Comparison of ENCODE assay signal across 21 cellular contexts in the genomic region with DNA sequence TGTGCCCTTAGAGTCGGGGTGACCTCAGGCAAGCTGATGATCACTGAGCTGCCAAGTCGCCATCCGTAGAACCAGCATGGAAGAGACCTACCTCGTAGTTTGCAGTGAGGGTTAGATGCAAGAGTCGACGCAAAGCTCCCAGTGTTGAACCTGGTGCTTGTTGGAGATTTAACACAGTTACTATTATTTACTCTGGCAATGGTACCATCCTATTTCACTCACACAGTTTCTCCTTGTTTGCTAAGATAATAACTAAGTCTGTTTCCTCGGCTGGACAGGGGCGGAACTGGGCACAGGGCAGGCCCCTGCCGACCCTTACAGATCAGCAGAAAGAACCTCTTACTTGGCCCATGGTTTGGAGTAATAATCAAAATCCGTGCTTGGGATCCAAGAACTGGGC.
"Had no signal": no experiment of that assay in that cellular context is flagged by ENCODE, and none has a peak within 500 bp of the region (broad histone marks: within the 10 kb centered on the region; RNA-seq: fewer than 3 reads in every experiment).

No MANE protein-coding gene starts in this region.

- H3K36me3 Mint-ChIP-seq: activated CD8-positive, alpha-beta memory T cell treated with anti-CD3 and anti-CD28 coated beads, Interleukin-2, amount 10 ng/mL, durations not matched to agents 7 days and 5 days; activated naive CD4-positive, alpha-beta T cell treated with anti-CD3 and anti-CD28 coated beads, Interleukin-2, amount 50 U/mL, for 24 hours; naive thymus-derived CD8-positive, alpha-beta T cell; stimulated activated naive B cell treated with anti-CD40 and anti-IgM and Interleukin-4, amounts not matched to agents 10 μg/mL and 1 μg/mL and 100 μg/mL, for 72 hours had no signal

- H3K27ac ChIP-seq: breast epithelium, epithelial cell of prostate, neutrophil, stomach, thyroid gland, upper lobe of right lung had no signal

- ATAC-seq: activated CD8-positive, alpha-beta T cell treated with anti-CD3 and anti-CD28 coated beads, Interleukin-2, amount 10 ng/mL, durations not matched to agents 7 days and 5 days; activated naive CD8-positive, alpha-beta T cell treated with anti-CD3 and anti-CD28 coated beads, Interleukin-2, amount 50 U/mL, for 24 hours; left ventricle myocardium superior; naive thymus-derived CD8-positive, alpha-beta T cell; sciatic nerve had no signal

- H3K4me3 ChIP-seq: breast epithelium, stomach, thyroid gland, upper lobe of right lung had no signal

- H3K27me3 ChIP-seq: breast epithelium, stomach, thyroid gland, upper lobe of right lung had no signal

- H3K4me1 ChIP-seq: breast epithelium had no signal

- H3K9me3 Mint-ChIP-seq: activated naive CD4-positive, alpha-beta T cell treated with anti-CD3 and anti-CD28 coated beads, Interleukin-2, amount 50 U/mL, for 24 hours; activated naive CD8-positive, alpha-beta T cell treated with anti-CD3 and anti-CD28 coated beads, Interleukin-2, amount 50 U/mL, for 24 hours; activated T-helper 2 cell treated with anti-CD3 and anti-CD28 coated beads, Interferon-gamma antibody, Interleukin-2, Interleukin-4, amounts not matched to agents 10 μg/mL and 5 μg/mL and 100 μg/mL, durations not matched to agents 14 hours and 24 hours and 36 hours; dendritic cell treated with granulocyte-macrophage colony-stimulating factor and Interleukin-4, amounts not matched to agents 40 ng/mL and 50 ng/mL, for 4 days; naive thymus-derived CD8-positive, alpha-beta T cell; stimulated activated naive B cell treated with anti-CD40 and anti-IgM and Interleukin-4, amounts not matched to agents 10 μg/mL and 1 μg/mL and 100 μg/mL, for 72 hours; T-helper 2 cell treated with Interferon-gamma antibody and Interleukin-4, amounts not matched to agents 5 μg/mL and 100 μg/mL, for 36 hours had no signal

- H3K27me3 Mint-ChIP-seq: progenitor cell of endocrine pancreas had no signal

- H3K36me3 ChIP-seq: breast epithelium, neutrophil, stomach, thyroid gland, upper lobe of right lung had no signal

- H3K9me3 ChIP-seq: breast epithelium, neutrophil, stomach, thyroid gland, upper lobe of right lung had no signal

- DNase-seq: activated CD4-positive, CD25-positive, alpha-beta regulatory T cell; central memory CD4-positive, alpha-beta T cell; naive thymus-derived CD8-positive, alpha-beta T cell; stimulated activated naive B cell treated with anti-CD40 and anti-IgM and Interleukin-4, amounts not matched to agents 10 μg/mL and 1 μg/mL and 100 μg/mL, for 72 hours; stomach had no signal

- H3K4me3 Mint-ChIP-seq: activated CD4-positive, alpha-beta T cell treated with anti-CD3 and anti-CD28 coated beads for 36 hours; activated CD8-positive, alpha-beta memory T cell treated with anti-CD3 and anti-CD28 coated beads, Interleukin-2, amount 10 ng/mL, durations not matched to agents 7 days and 5 days; activated CD8-positive, alpha-beta T cell treated with anti-CD3 and anti-CD28 coated beads, Interleukin-2, amount 10 ng/mL, durations not matched to agents 7 days and 5 days; activated naive CD4-positive, alpha-beta T cell treated with anti-CD3 and anti-CD28 coated beads, Interleukin-2, amount 50 U/mL, for 24 hours; activated naive CD8-positive, alpha-beta T cell treated with anti-CD3 and anti-CD28 coated beads, Interleukin-2, amount 50 U/mL, for 24 hours; dendritic cell treated with granulocyte-macrophage colony-stimulating factor and Interleukin-4, amounts not matched to agents 40 ng/mL and 50 ng/mL, for 4 days; naive thymus-derived CD8-positive, alpha-beta T cell; stimulated activated naive B cell treated with anti-CD40 and anti-IgM and Interleukin-4, amounts not matched to agents 10 μg/mL and 1 μg/mL and 100 μg/mL, for 72 hours; T-helper 2 cell treated with Interferon-gamma antibody and Interleukin-4, amounts not matched to agents 5 μg/mL and 100 μg/mL, for 36 hours had no signal

- H3K27ac Mint-ChIP-seq: activated CD4-positive, alpha-beta T cell treated with anti-CD3 and anti-CD28 coated beads for 36 hours; activated CD8-positive, alpha-beta memory T cell treated with anti-CD3 and anti-CD28 coated beads, Interleukin-2, amount 10 ng/mL, durations not matched to agents 7 days and 5 days; activated CD8-positive, alpha-beta T cell treated with anti-CD3 and anti-CD28 coated beads, Interleukin-2, amount 10 ng/mL, durations not matched to agents 7 days and 5 days; activated naive CD4-positive, alpha-beta T cell treated with anti-CD3 and anti-CD28 coated beads, Interleukin-2, amount 50 U/mL, for 24 hours; activated naive CD8-positive, alpha-beta T cell treated with anti-CD3 and anti-CD28 coated beads, Interleukin-2, amount 50 U/mL, for 24 hours; activated T-helper 2 cell treated with anti-CD3 and anti-CD28 coated beads, Interferon-gamma antibody, Interleukin-2, Interleukin-4, amounts not matched to agents 10 μg/mL and 5 μg/mL and 100 μg/mL, durations not matched to agents 14 hours and 24 hours and 36 hours; dendritic cell treated with granulocyte-macrophage colony-stimulating factor and Interleukin-4, amounts not matched to agents 40 ng/mL and 50 ng/mL, for 4 days; naive thymus-derived CD8-positive, alpha-beta T cell; progenitor cell of endocrine pancreas; stimulated activated naive B cell treated with anti-CD40 and anti-IgM and Interleukin-4, amounts not matched to agents 10 μg/mL and 1 μg/mL and 100 μg/mL, for 72 hours; T-helper 2 cell treated with Interferon-gamma antibody and Interleukin-4, amounts not matched to agents 5 μg/mL and 100 μg/mL, for 36 hours had no signal
